ENCODE assay signal across 28 cellular contexts in the genomic region with DNA sequence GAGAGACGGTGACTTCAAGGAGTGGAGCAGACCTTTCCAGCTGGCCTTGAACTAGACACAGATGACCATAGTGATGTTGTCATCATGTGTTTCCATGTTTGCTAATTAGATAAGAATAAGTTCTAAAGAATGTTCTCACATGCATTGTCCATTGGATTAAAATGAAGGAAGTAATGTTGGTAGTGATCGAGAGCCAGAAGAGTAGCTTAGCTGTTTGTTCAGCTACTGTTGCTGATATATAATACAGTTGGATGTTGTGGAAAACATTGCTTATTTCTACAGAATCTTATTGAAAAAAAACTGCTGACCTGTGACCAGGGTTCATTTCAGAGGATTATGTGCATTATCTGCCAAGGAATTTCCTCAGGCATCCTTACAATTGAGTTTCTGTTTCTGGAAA.
"Had no signal": no experiment of that assay in that cellular context is flagged by ENCODE, and none has a peak within 500 bp of the region (broad histone marks: within the 10 kb centered on the region; RNA-seq: fewer than 3 reads in every experiment).

No MANE protein-coding gene starts in this region.

- DNase-seq: colonic mucosa; cortex of kidney; dermis blood vessel endothelial cell; dorsolateral prefrontal cortex; effector CD4-positive, alpha-beta T cell; effector CD8-positive, alpha-beta T cell; effector memory CD4-positive, alpha-beta T cell; effector memory CD8-positive, alpha-beta T cell; endodermal cell; erythroblast; esophagus squamous epithelium; foreskin fibroblast; foreskin keratinocyte; foreskin melanocyte; gastrocnemius medialis; glutamatergic neuron; head of caudate nucleus; heart left ventricle; heart right ventricle had no signal

- H3K27ac ChIP-seq: colonic mucosa, coronary artery, dorsolateral prefrontal cortex, epithelial cell of prostate, esophagus muscularis mucosa, foreskin keratinocyte, gastrocnemius medialis, gastroesophageal sphincter, heart left ventricle, heart right ventricle had no signal

- FAIRE-seq: colon, endometrium, endothelial cell of umbilical vein, frontal cortex had no signal

- H3K27me3 ChIP-seq: colonic mucosa, esophagus muscularis mucosa, esophagus squamous epithelium, foreskin keratinocyte, gastrocnemius medialis, gastroesophageal sphincter, heart left ventricle, heart right ventricle had no signal

- H3K4me3 ChIP-seq: colonic mucosa, coronary artery, dorsolateral prefrontal cortex, esophagus muscularis mucosa, esophagus squamous epithelium, gastrocnemius medialis, gastroesophageal sphincter, heart left ventricle, heart right ventricle had no signal

- H3K4me1 ChIP-seq: colonic mucosa, esophagus muscularis mucosa, foreskin keratinocyte, gastrocnemius medialis, gastroesophageal sphincter, heart left ventricle, heart right ventricle had no signal

- H3K36me3 ChIP-seq: colonic mucosa, esophagus muscularis mucosa, esophagus squamous epithelium, gastrocnemius medialis, gastroesophageal sphincter, heart left ventricle, heart right ventricle had no signal

- H3K9me3 ChIP-seq: colonic mucosa, esophagus muscularis mucosa, esophagus squamous epithelium, gastrocnemius medialis, gastroesophageal sphincter, heart left ventricle, heart right ventricle had no signal

- ATAC-seq: effector memory CD8-positive, alpha-beta T cell; esophagus mucosa; foreskin keratinocyte; gastrocnemius medialis; gastroesophageal sphincter; heart left ventricle; heart right ventricle had no signal
